Comparison of ENCODE assay signal across 10 cellular contexts in genomic region chr4:115076691-115077090, GRCh38. TPM values are rescaled to one million over a fixed set of nuclear protein-coding genes. Genes with fewer than 3 reads are reported as not detected.
"Had no signal": no experiment of that assay in that cellular context is flagged by ENCODE, and none has a peak within 500 bp of the region (broad histone marks: within the 10 kb centered on the region; RNA-seq: fewer than 3 reads in every experiment).

No MANE protein-coding gene starts in this region.

- H3K4me2 ChIP-seq: KMS-11 had no signal

- H3K4me3 Mint-ChIP-seq: IgD-negative memory B cell had no signal

- H3K9ac ChIP-seq: KMS-11 had no signal

- DNase-seq: IMR-90, KBM-7, KG1 had no signal

- H3K4me3 ChIP-seq: K562 had no signal

- H3K27ac Mint-ChIP-seq: IgD-negative memory B cell had no signal

- ATAC-seq: HepG2, K562 had no signal

- H3K27me3 Mint-ChIP-seq: IgD-negative memory B cell had no signal

- H3K27ac ChIP-seq: HL-60, KMS-11 had no signal

RNA-seq across cellular contexts. Expression of gene NDST4, which starts 36.7 kb away (rescaled TPM):
- total RNA-seq: HepG2, HT-29, HT1080, IMR-90, K562 had no signal
- polyA plus RNA-seq: HepG2, IgD-negative memory B cell, IMR-90, K562 had no signal
